In the genomic region with DNA sequence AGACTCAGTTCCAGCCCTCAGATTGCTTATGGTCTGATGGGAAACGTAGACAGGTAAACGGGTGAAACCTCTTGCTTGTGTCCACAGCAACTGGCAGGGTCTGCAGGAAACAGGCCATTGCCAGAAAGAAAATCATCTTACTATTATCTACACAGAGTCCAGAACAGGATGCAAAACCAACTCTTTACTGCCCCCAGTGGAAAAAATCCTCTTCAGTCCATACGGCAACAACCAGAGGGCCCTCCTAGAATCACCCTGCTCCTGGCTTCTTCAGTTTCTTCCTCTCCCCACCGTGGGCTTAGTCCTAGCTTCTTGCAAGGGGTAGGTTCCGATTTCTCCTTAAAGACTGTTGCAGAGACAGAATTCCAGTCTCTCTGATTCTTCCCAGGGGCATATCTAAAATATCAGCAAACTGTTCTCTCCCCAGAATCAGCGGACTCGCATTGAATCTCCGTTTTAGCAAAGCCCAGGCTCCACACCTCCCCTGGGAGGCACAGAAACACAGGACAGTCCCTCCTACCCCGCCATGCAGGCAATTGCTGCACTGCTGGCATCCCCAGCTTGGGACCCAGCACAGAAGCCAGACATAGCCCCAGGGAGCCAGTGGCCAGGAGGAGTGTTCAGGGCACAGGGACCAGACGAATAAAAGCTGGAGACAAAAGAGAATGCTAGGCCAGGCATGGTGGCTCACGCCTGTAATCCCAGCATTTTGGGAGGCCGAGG, we compare ENCODE assay signal across 8 cellular contexts. TPM values are rescaled to one million over a fixed set of nuclear protein-coding genes. Genes with fewer than 3 reads are reported as not detected.
DNase-seq lines count a peak whose midpoint lies in the region; ATAC-seq and TF ChIP-seq lines count a peak whose summit lies in the region.

No MANE protein-coding gene starts in this region.

- TF ChIP-seq CTCF in HCT116 (IDR thresholded peaks at IDR 0.05 in 2 of 3, conservative IDR thresholded peaks at IDR 0.05 in 1 of 3; ENCODE audit: borderline replicate concordance in 1 of 3, insufficient read depth in 1 of 3, low read depth in 2 of 3, low read length in 2 of 3) (peak; percentile 61 to 81 (median 68); a peak in 5 of 6 replicates), NB4 (IDR thresholded peaks at IDR 0.05; ENCODE audit: low read depth, low read length) (peak; percentile 55), upper lobe of left lung (IDR thresholded peaks at IDR 0.05) (peak; percentile 36 to 55 (median 50))

- ATAC-seq in HCT116 (peak; percentile 96), upper lobe of left lung (ENCODE audit: low FRiP score in 2 of 2) (peak; percentile 66 to 80), HG02885 (IDR thresholded peaks at IDR 0.05; ENCODE audit: poor library complexity, unreplicated experiment) (no peak)

- H3K36me3 ChIP-seq in HCT116 (ENCODE audit: control insufficient read depth in 1 of 2, insufficient read depth in 2 of 2, low read length in 2 of 2) (no peaks in the 10 kb centered on the region), upper lobe of left lung (no peaks in the 10 kb centered on the region)

- no peak overlapping the region for H3K9ac ChIP-seq in HCT116 (ENCODE audit: low read length)

- 68 to 70% methylated on average over 12 of the region's 12 CpGs for WGBS in upper lobe of left lung, 2 donors

- H3K4me3 ChIP-seq in HCT116 (replicated peaks in 1 of 2; ENCODE audit: low read depth in 1 of 2, low read length in 2 of 2) (no peak overlapping the region), NB4 (ENCODE audit: low read depth, low read length) (no peak overlapping the region), upper lobe of left lung (no peak overlapping the region)

- TF ChIP-seq POLR2A in HCT116 (IDR thresholded peaks at IDR 0.05; ENCODE audit: borderline replicate concordance, extremely low read depth, insufficient read depth, insufficient read length) (no peak), NB4 (IDR thresholded peaks at IDR 0.05; ENCODE audit: extremely low read depth, insufficient read length) (no peak), upper lobe of left lung (IDR thresholded peaks at IDR 0.05) (no peak)

- BruUV-seq in HCT116 (replicated peaks; lab: Mats Ljungman, UMichigan): no TSS peak

- H3K27me3 ChIP-seq in HCT116 (ENCODE audit: insufficient read depth, low read length): no peaks in the 10 kb centered on the region
- no peaks in the 10 kb centered on the region for H3K27me3 ChIP-seq in upper lobe of left lung

- CTCF ChIA-PET in HCT116 (lab: Charles Lee): no interaction called here

- intact Hi-C loops in HCT116 (cut with micrococcal nuclease): loop anchor here (5.0 kb wide), 2 partner anchors 285 to 300 kb away; partner anchors contain the start of gene CBR4

- DNase-seq in NCI-H524 (lab: John Stamatoyannopoulos, UW) (peak; percentile 22 to 49), NCI-H524 treated with DMSO at 0.1 percent for 48 hours (lab: John Stamatoyannopoulos, UW) (no peak), HCT116 (ENCODE audit: low read depth, low spot score) (peak; percentile 66), NB4 (ENCODE audit: low read depth) (peak; percentile 57), astrocyte of the hippocampus (ENCODE audit: low read depth, low spot score) (peak; percentile 45), iPS-NIHi7 (ENCODE audit: extremely low spot score) (peak; percentile 88), upper lobe of left lung (no peak)

- no peaks in the 10 kb centered on the region for H3K79me2 ChIP-seq in HCT116 (ENCODE audit: insufficient read depth, low read length)

- peaks cover 15 to 40% of the 10 kb centered on the region in 2 experiments for H3K4me1 ChIP-seq in HCT116 (ENCODE audit: control insufficient read depth in 1 of 2, insufficient read depth in 2 of 2, low read length in 2 of 2)
- peaks cover 0 to 21% (median 17%) of the 10 kb centered on the region in 4 donors for H3K4me1 ChIP-seq in upper lobe of left lung

- peak; percentile 75 for TF ChIP-seq RAD21 in HCT116 (IDR thresholded peaks at IDR 0.05; ENCODE audit: low read depth)

- no peaks in the 10 kb centered on the region for H4K20me1 ChIP-seq in HCT116 (ENCODE audit: insufficient read depth)

- TF ChIP-seq EP300 in upper lobe of left lung (IDR thresholded peaks at IDR 0.05): no peak

- RAD21 ChIA-PET in HCT116 (lab: Charles Lee; ENCODE audit: low non-redundant PET in 1 of 2, low total read pairs in 2 of 2, uncharacterized antibody in 2 of 2, unreplicated experiment in 2 of 2): no interaction called here

- no peaks in the 10 kb centered on the region for H3K9me3 ChIP-seq in HCT116 (ENCODE audit: control insufficient read depth in 1 of 2, insufficient read depth in 1 of 2, low read depth in 1 of 2, low read length in 2 of 2)
- no peaks in the 10 kb centered on the region for H3K9me3 ChIP-seq in upper lobe of left lung

- peak overlapping the region; percentile 46 for H3K4me2 ChIP-seq in HCT116 (ENCODE audit: low read length)

- H3K9me2 ChIP-seq in HCT116 (ENCODE audit: insufficient read depth): no peaks in the 10 kb centered on the region

- H2AFZ ChIP-seq in HCT116 (ENCODE audit: low read depth, low read length, poor library complexity, severe bottlenecking): peak overlapping the region; percentile 92

- POLR2A ChIA-PET in HCT116 (lab: Charles Lee): no interaction called here

- peak overlapping the region; percentile 22; the same call in 1 of the 2 replicates for H3K27ac ChIP-seq in HCT116 (ENCODE audit: low read depth, low read length)
- no peak overlapping the region for H3K27ac ChIP-seq in upper lobe of left lung

TF ChIP-seq in HCT116, 20 proteins besides CTCF, POLR2A, EP300 and RAD21:
- TF ChIP-seq JUND (IDR thresholded peaks at IDR 0.05) (no peak), YY1 (IDR thresholded peaks at IDR 0.05; ENCODE audit: extremely low read depth, insufficient replicate concordance, low read depth, low read length) (peak; percentile 29), CBX3 (IDR thresholded peaks at IDR 0.05; ENCODE audit: low read depth) (0 out of 2 replicates have a peak, but pooled peaks have one; percentile 24), SRF (IDR thresholded peaks at IDR 0.05; ENCODE audit: low read depth) (no peak)
- TF ChIP-seq, protein P1, sequence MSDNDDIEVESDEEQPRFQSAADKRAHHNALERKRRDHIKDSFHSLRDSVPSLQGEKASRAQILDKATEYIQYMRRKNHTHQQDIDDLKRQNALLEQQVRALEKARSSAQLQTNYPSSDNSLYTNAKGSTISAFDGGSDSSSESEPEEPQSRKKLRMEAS (IDR thresholded peaks at IDR 0.05): no peak

RNA-seq across cellular contexts. Expression of gene SH3RF1, which starts 41.0 kb away (rescaled TPM):
- total RNA-seq in HCT116 (2021; ENCODE audit: unreplicated experiment): 59.5 TPM
- 23.7 and 24.4 TPM in 2 replicates for polyA plus RNA-seq in HCT116 (2012)
- total RNA-seq in upper lobe of left lung: 10 to 100 TPM; 27.1 to 38.7 (median 34.3) TPM

Comparison
In these comparisons a context has a peak if more than half of its experiments do, and no peak if none do; other contexts are left out.
1. DNase-seq: peak in NCI-H524 (2 of 2), HCT116 (single experiment), NB4 (single experiment), astrocyte of the hippocampus (single experiment) and iPS-NIHi7 (single experiment); none in NCI-H524 treated with DMSO at 0.1 percent for 48 hours (single experiment) and upper lobe of left lung (0 of 2).
2. Peak in every context shown above with its lines, with median percentiles within 50 percentile points of each other: CTCF ChIP-seq.